ENCODE assay signal across 5 cellular contexts in genomic region chr2:55124682-55125081, GRCh38.
DNase-seq lines count a peak whose midpoint lies in the region; TF ChIP-seq lines count a peak whose summit lies in the region.
"Not testable (repeated sequence)": the region's sequence is repeated elsewhere in the genome, so short reads cannot be mapped to it uniquely, and the experiment has no call there.

No MANE protein-coding gene starts in this region.

- not testable (repeated sequence) for H2AK5ac ChIP-seq in neuronal stem cell (ENCODE audit: low read depth, low read length)

- H3K27ac ChIP-seq in angular gyrus (ENCODE audit: low read depth, low read length) = peak overlapping the region; percentile 96
- peak overlapping the region; percentile 96 for H3K27ac ChIP-seq in caudate nucleus (ENCODE audit: low read depth, low read length)
- peak overlapping the region in 58 of 59 donors; percentile 5 to 99 (median 96) for H3K27ac ChIP-seq in dorsolateral prefrontal cortex
- peak overlapping the region; percentile 64 for H3K27ac ChIP-seq in neuronal stem cell (replicated peaks; ENCODE audit: low read length)

- H3K23ac ChIP-seq in neuronal stem cell (ENCODE audit: low read depth, low read length, poor library complexity) = not testable (repeated sequence)

- not testable (repeated sequence) for H4K8ac ChIP-seq in neuronal stem cell (ENCODE audit: low read depth, low read length)

- H2BK15ac ChIP-seq in neuronal stem cell (ENCODE audit: low read length) = not testable (repeated sequence)

- not testable (repeated sequence) for H2BK12ac ChIP-seq in neuronal stem cell (ENCODE audit: low read length)

- not testable (repeated sequence) for TF ChIP-seq CTCF in dorsolateral prefrontal cortex (IDR thresholded peaks at IDR 0.05 in 54 of 56, conservative IDR thresholded peaks at IDR 0.05 in 2 of 56; ENCODE audit: low read depth in 1 of 56, partially characterized antibody in 56 of 56)

- not testable (repeated sequence) for H3K9ac ChIP-seq in neuronal stem cell (ENCODE audit: low read depth, low read length, poor library complexity)

- peaks cover 6 to 17% of the 10 kb centered on the region in 2 donors for H3K4me1 ChIP-seq in neuronal stem cell (ENCODE audit: control insufficient read depth in 2 of 2, insufficient read depth in 1 of 2, low read depth in 1 of 2, low read length in 2 of 2)

- not testable (repeated sequence) for H3K4me2 ChIP-seq in neuronal stem cell (ENCODE audit: insufficient read depth, low read length, poor library complexity, severe bottlenecking)

- not testable (repeated sequence) for H3K18ac ChIP-seq in neuronal stem cell (ENCODE audit: low read length)

- H3K4ac ChIP-seq in neuronal stem cell (ENCODE audit: low read length) = not testable (repeated sequence)

- H3K79me1 ChIP-seq in neuronal stem cell (ENCODE audit: low read depth, low read length) = not testable (repeated sequence)

- no CpG with 5 or more reads among the region's 2 CpGs for WGBS in neuronal stem cell (ENCODE audit: extremely low coverage in 2 of 2, insufficient read length in 2 of 2, insufficient replicate concordance in 1 of 2), 2 donors

- DNase-seq in caudate nucleus (lab: John Stamatoyannopoulos, UW); dorsolateral prefrontal cortex; neuronal stem cell (ENCODE audit: low spot score): not testable (repeated sequence)
- peak; percentile 6 for DNase-seq in superior temporal gyrus (ENCODE audit: extremely low spot score)

- H2AFZ ChIP-seq in neuronal stem cell (ENCODE audit: low read length) = not testable (repeated sequence)

- not testable (repeated sequence) for H3K36me3 ChIP-seq in neuronal stem cell (replicated peaks in 1 of 2; ENCODE audit: control insufficient read depth in 2 of 2, insufficient read depth in 2 of 2, low read length in 2 of 2)

- H2BK5ac ChIP-seq in neuronal stem cell (ENCODE audit: low read length) = not testable (repeated sequence)

- intact Hi-C loops in dorsolateral prefrontal cortex (cut with DNase I) = not testable (repeated sequence)

- H3K14ac ChIP-seq in neuronal stem cell (ENCODE audit: low read length) = not testable (repeated sequence)

- H3K27me3 ChIP-seq in dorsolateral prefrontal cortex; neuronal stem cell (ENCODE audit: control insufficient read depth in 3 of 3, insufficient read depth in 3 of 3, low read depth in 1 of 3, low read length in 3 of 3): not testable (repeated sequence)

- not testable (repeated sequence) for H4K91ac ChIP-seq in neuronal stem cell (ENCODE audit: low read depth, low read length, poor library complexity)

- H3K4me3 ChIP-seq in dorsolateral prefrontal cortex; neuronal stem cell (ENCODE audit: low read length in 2 of 2): not testable (repeated sequence)

- not testable (repeated sequence) for H3K9me3 ChIP-seq in neuronal stem cell (replicated peaks in 1 of 2; ENCODE audit: control insufficient read depth in 2 of 2, insufficient read depth in 1 of 2, low read depth in 1 of 2, low read length in 2 of 2)

- not testable (repeated sequence) for H2BK120ac ChIP-seq in neuronal stem cell (ENCODE audit: low read depth, low read length)
